In the genomic region with DNA sequence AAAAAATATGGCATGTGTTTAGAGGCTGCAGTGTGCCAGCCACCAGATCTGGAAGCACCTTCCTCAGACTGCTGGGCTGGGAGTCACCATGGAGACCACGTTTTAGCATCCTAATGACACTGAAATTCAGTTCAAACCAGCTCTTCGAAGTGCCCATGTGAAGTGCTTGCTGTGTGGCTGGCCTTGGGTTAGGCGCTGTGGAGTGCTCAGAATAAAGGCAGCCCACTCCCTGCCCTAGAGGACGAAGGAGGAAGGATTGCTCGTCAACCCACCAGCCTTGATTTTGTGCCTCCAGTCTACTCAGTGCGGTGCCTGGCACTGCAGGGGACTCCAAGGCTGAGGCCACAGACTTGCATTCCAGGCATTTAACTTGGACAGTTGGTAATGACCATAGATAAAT, we compare ENCODE assay signal across 23 cellular contexts.
"Had no signal": no experiment of that assay in that cellular context is flagged by ENCODE, and none has a peak within 500 bp of the region (broad histone marks: within the 10 kb centered on the region; RNA-seq: fewer than 3 reads in every experiment).

No MANE protein-coding gene starts in this region.

- DNase-seq: activated CD4-positive, alpha-beta T cell treated with anti-CD3 and anti-CD28 coated beads for 4 hours; activated CD8-positive, alpha-beta memory T cell treated with anti-CD3 and anti-CD28 coated beads, Interleukin-2, amount 50 U/mL, for 48 hours; activated CD8-positive, alpha-beta T cell treated with anti-CD3 and anti-CD28 coated beads, Interleukin-2, amount 10 ng/mL, durations not matched to agents 7 days and 5 days; activated effector memory CD4-positive, alpha-beta T cell treated with Interleukin-2 at 50 U/mL for 16 hours; activated naive CD4-positive, alpha-beta T cell; activated T-cell treated with anti-CD3 and anti-CD28 coated beads, Interleukin-2, amount 50 U/mL, for 1 hour; aorta; central memory CD4-positive, alpha-beta T cell; NCI-H1092; NCI-H1436; NCI-H1694 treated with DMSO at 0.1 percent for 48 hours; NCI-H2029 treated with DMSO at 0.1 percent for 48 hours; NCI-H446; NCI-H524; NCI-H774; SIG-M5; T-helper 1 cell had no signal

- H3K9me3 Mint-ChIP-seq: activated naive CD4-positive, alpha-beta T cell treated with anti-CD3 and anti-CD28 coated beads, Interleukin-2, amount 50 U/mL, for 24 hours; activated T-helper 1 cell treated with anti-CD3 and anti-CD28 coated beads, Interleukin-12 subunit alpha, Interleukin-12 subunit beta, Interleukin-2, Interleukin-4 antibody, amounts not matched to agents 30 ng/mL and 10 ng/mL and 1 ng/mL, durations not matched to agents 14 hours and 24 hours and 36 hours had no signal

- H3K27ac ChIP-seq: coronary artery, SK-N-MC, VCaP had no signal

- H3K4me3 ChIP-seq: coronary artery, SK-N-MC had no signal

- H3K27ac Mint-ChIP-seq: activated CD8-positive, alpha-beta T cell treated with anti-CD3 and anti-CD28 coated beads, Interleukin-2, amount 10 ng/mL, durations not matched to agents 7 days and 5 days; activated naive CD4-positive, alpha-beta T cell treated with anti-CD3 and anti-CD28 coated beads, Interleukin-2, amount 50 U/mL, for 24 hours; activated T-helper 1 cell treated with anti-CD3 and anti-CD28 coated beads, Interleukin-12 subunit alpha, Interleukin-12 subunit beta, Interleukin-2, Interleukin-4 antibody, amounts not matched to agents 30 ng/mL and 10 ng/mL and 1 ng/mL, durations not matched to agents 14 hours and 24 hours and 36 hours had no signal

- H3K27me3 Mint-ChIP-seq: activated naive CD4-positive, alpha-beta T cell treated with anti-CD3 and anti-CD28 coated beads, Interleukin-2, amount 50 U/mL, for 24 hours had no signal

- H3K36me3 Mint-ChIP-seq: activated naive CD4-positive, alpha-beta T cell treated with anti-CD3 and anti-CD28 coated beads, Interleukin-2, amount 50 U/mL, for 24 hours had no signal

- H3K4me3 Mint-ChIP-seq: activated CD8-positive, alpha-beta T cell treated with anti-CD3 and anti-CD28 coated beads, Interleukin-2, amount 10 ng/mL, durations not matched to agents 7 days and 5 days; activated naive CD4-positive, alpha-beta T cell treated with anti-CD3 and anti-CD28 coated beads, Interleukin-2, amount 50 U/mL, for 24 hours; activated T-helper 1 cell treated with anti-CD3 and anti-CD28 coated beads, Interleukin-12 subunit alpha, Interleukin-12 subunit beta, Interleukin-2, Interleukin-4 antibody, amounts not matched to agents 30 ng/mL and 10 ng/mL and 1 ng/mL, durations not matched to agents 14 hours and 24 hours and 36 hours had no signal

- ATAC-seq: activated CD4-positive, CD25-positive, alpha-beta regulatory T cell treated with anti-CD3 and anti-CD28 coated beads, Interleukin-2, amount 50 U/mL, for 24 hours; activated CD8-positive, alpha-beta T cell treated with anti-CD3 and anti-CD28 coated beads, Interleukin-2, amount 10 ng/mL, durations not matched to agents 7 days and 5 days had no signal

- H3K4me1 Mint-ChIP-seq: activated naive CD4-positive, alpha-beta T cell treated with anti-CD3 and anti-CD28 coated beads, Interleukin-2, amount 50 U/mL, for 24 hours had no signal
